In genomic region chr10:97195654-97196212, GRCh38 we compare ENCODE assay signal across 8 cellular contexts. TPM values are rescaled to one million over a fixed set of nuclear protein-coding genes. Genes with fewer than 3 reads are reported as not detected.
DNase-seq lines count a peak whose midpoint lies in the region; ATAC-seq and TF ChIP-seq lines count a peak whose summit lies in the region.

No MANE protein-coding gene starts in this region.

- H3K27ac ChIP-seq in BLaER1 treated with 17β-estradiol and CSF1 and Interleukin-3, amounts not matched to agents 10 nM and 100 nM = peak overlapping the region in 2 of 11 experiments; percentile 2 to 34; a peak in 2 of 22 replicates
- peak overlapping the region; percentile 82 for H3K27ac ChIP-seq in KOPT-K1 (ENCODE audit: low read depth, low read length, poor library complexity, severe bottlenecking)

- H3K9me3 Mint-ChIP-seq in dendritic cell treated with granulocyte-macrophage colony-stimulating factor and Interleukin-4, amounts not matched to agents 40 ng/mL and 50 ng/mL, for 4 days = no peaks in the 10 kb centered on the region
- no peaks in the 10 kb centered on the region for H3K9me3 Mint-ChIP-seq in nephron

- H3K27ac Mint-ChIP-seq in dendritic cell treated with granulocyte-macrophage colony-stimulating factor and Interleukin-4, amounts not matched to agents 40 ng/mL and 50 ng/mL, for 4 days = no peak overlapping the region
- no peak overlapping the region for H3K27ac Mint-ChIP-seq in nephron

- POLR2A ChIA-PET in HEK293T (lab: Yijun Ruan, JAX) = no interaction called here

- intact Hi-C loops in dendritic cell treated with granulocyte-macrophage colony-stimulating factor and Interleukin-4, amounts not matched to agents 40 ng/mL and 50 ng/mL, for 4 days (cut with micrococcal nuclease) = loop anchor here (5.0 kb wide), 1 partner anchor 113 kb away; no protein-coding TSS in a partner anchor

- H3K27me3 Mint-ChIP-seq in dendritic cell treated with granulocyte-macrophage colony-stimulating factor and Interleukin-4, amounts not matched to agents 40 ng/mL and 50 ng/mL, for 4 days = peaks cover 66% of the 10 kb centered on the region
- H3K27me3 Mint-ChIP-seq in nephron (ENCODE audit: low read depth) = peaks cover 58% of the 10 kb centered on the region

- DNase-seq in mucosa of gallbladder (ENCODE audit: low spot score) = no peak
- DNase-seq in HEK293T (ENCODE audit: extremely low spot score) = no peak
- DNase-seq in NCI-H1694 treated with DMSO at 0.1 percent for 48 hours (lab: John Stamatoyannopoulos, UW) = no peak

- peak overlapping the region; percentile 68 for H3K4me3 Mint-ChIP-seq in dendritic cell treated with granulocyte-macrophage colony-stimulating factor and Interleukin-4, amounts not matched to agents 40 ng/mL and 50 ng/mL, for 4 days
- peak overlapping the region; percentile 78 to 80 (median 79) for H3K4me3 Mint-ChIP-seq in nephron

- peaks cover 0 to 20% (median 5%) of the 10 kb centered on the region in 11 experiments; a peak in 7 of 22 replicates for H4K20me1 ChIP-seq in BLaER1 treated with 17β-estradiol and CSF1 and Interleukin-3, amounts not matched to agents 10 nM and 100 nM

- H3K36me3 ChIP-seq in BLaER1 treated with 17β-estradiol and CSF1 and Interleukin-3, amounts not matched to agents 10 nM and 100 nM = no peaks in the 10 kb centered on the region
- no peaks in the 10 kb centered on the region for H3K36me3 ChIP-seq in KOPT-K1 (ENCODE audit: insufficient read depth, low read length)

- ATAC-seq in HG03457 (IDR thresholded peaks at IDR 0.05; ENCODE audit: unreplicated experiment) = no peak

- no peaks in the 10 kb centered on the region for H3K9me3 ChIP-seq in BLaER1 treated with 17β-estradiol and CSF1 and Interleukin-3, amounts not matched to agents 10 nM and 100 nM (replicated peaks in 1 of 11)
- no peaks in the 10 kb centered on the region for H3K9me3 ChIP-seq in KOPT-K1 (ENCODE audit: insufficient read depth, low read length, poor library complexity, severe bottlenecking)

- peaks cover 15% of the 10 kb centered on the region for H3K4me1 Mint-ChIP-seq in dendritic cell treated with granulocyte-macrophage colony-stimulating factor and Interleukin-4, amounts not matched to agents 40 ng/mL and 50 ng/mL, for 4 days (ENCODE audit: low read depth)
- H3K4me1 Mint-ChIP-seq in nephron = no peaks in the 10 kb centered on the region

- H3K27me3 ChIP-seq in BLaER1 treated with 17β-estradiol and CSF1 and Interleukin-3, amounts not matched to agents 10 nM and 100 nM = peaks cover 20 to 39% (median 28%) of the 10 kb centered on the region in 11 experiments; a peak in 20 of 22 replicates

- H3K4me1 ChIP-seq in BLaER1 treated with 17β-estradiol and CSF1 and Interleukin-3, amounts not matched to agents 10 nM and 100 nM = peaks cover 19 to 57% (median 43%) of the 10 kb centered on the region in 10 experiments

- CTCF ChIA-PET in HEK293T (lab: Yijun Ruan, JAX) = interaction anchor here (0.5 to 5.3 kb wide), 15 partner anchors 9 to 577 kb away, joined by 3 to 45 read pairs (median 4); no protein-coding TSS in a partner anchor

- H3K9ac ChIP-seq in BLaER1 treated with 17β-estradiol and CSF1 and Interleukin-3, amounts not matched to agents 10 nM and 100 nM = peak overlapping the region; percentile 14 to 64 (median 60); a peak in 18 of 22 replicates

- no peak for TF ChIP-seq CTCF in nephron (IDR thresholded peaks at IDR 0.05; ENCODE audit: unreplicated experiment in 3 of 3)

- H3K4me3 ChIP-seq in BLaER1 treated with 17β-estradiol and CSF1 and Interleukin-3, amounts not matched to agents 10 nM and 100 nM = peak overlapping the region; percentile 50 to 71 (median 61)

- H3K36me3 Mint-ChIP-seq in dendritic cell treated with granulocyte-macrophage colony-stimulating factor and Interleukin-4, amounts not matched to agents 40 ng/mL and 50 ng/mL, for 4 days (ENCODE audit: low read depth) = no peaks in the 10 kb centered on the region
- no peaks in the 10 kb centered on the region for H3K36me3 Mint-ChIP-seq in nephron (ENCODE audit: low read depth)

- peak overlapping the region; percentile 90 to 98 (median 94) for H3K4me2 ChIP-seq in BLaER1 treated with 17β-estradiol and CSF1 and Interleukin-3, amounts not matched to agents 10 nM and 100 nM

TF ChIP-seq in HEK293T, 16 proteins besides CTCF, POLR2A, EP300 and RAD21:
- TF ChIP-seq ELF4 (IDR thresholded peaks at IDR 0.05) (no peak), CTBP1 (IDR thresholded peaks at IDR 0.05; ENCODE audit: borderline replicate concordance) (no peak), ARNT (IDR thresholded peaks at IDR 0.05) (no peak), PKNOX1 (IDR thresholded peaks at IDR 0.05) (no peak), FOXK2 (IDR thresholded peaks at IDR 0.05) (no peak), NFRKB (IDR thresholded peaks at IDR 0.05) (no peak), SP1 (IDR thresholded peaks at IDR 0.05) (no peak), FOXA1 (IDR thresholded peaks at IDR 0.05) (no peak), HDGF (IDR thresholded peaks at IDR 0.05; ENCODE audit: borderline replicate concordance) (no peak)

RNA-seq across cellular contexts. Expression of gene SLIT1, which starts 10.0 kb away (rescaled TPM):
- total RNA-seq in mucosa of gallbladder = 0.40 TPM
